Comparison of ENCODE assay signal across 9 cellular contexts in the genomic region with DNA sequence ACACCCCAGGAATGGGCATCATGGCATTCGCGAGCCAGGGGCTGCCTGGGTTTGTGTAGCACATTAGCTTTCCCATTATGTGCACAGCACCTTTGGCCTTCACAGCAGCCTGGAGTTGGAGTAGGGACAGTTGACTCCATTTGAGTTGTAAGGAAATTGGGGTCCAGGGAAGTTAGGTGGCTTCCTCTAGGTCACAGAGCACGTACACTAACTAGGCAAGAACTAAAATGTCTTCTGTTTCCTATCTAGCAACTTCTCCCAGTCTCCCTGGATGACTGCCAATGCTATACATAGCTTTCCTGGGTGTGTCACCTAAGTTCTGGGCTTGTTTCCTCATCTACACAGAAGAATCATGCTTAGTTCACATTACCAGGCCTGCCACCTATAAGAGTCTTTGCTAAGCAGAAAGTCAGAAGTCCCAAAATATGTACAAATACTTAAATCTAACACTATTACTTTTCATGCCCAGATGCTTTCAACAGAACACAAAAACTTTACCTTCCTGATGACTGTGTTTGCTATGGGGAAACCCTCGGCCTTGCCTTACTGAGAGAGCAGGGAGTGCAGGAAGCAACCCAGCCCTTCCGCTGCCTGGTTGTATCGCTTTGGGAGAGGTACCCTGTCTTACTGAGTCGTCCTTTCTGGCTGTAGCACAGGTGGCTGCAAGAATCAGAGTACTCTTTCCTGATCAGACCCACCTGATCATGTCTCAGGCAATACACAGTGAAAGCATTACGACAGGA. TPM values are rescaled to one million over a fixed set of nuclear protein-coding genes. Genes with fewer than 3 reads are reported as not detected.
DNase-seq lines count a peak whose midpoint lies in the region; ATAC-seq and TF ChIP-seq lines count a peak whose summit lies in the region.
"Had no signal": no experiment of that assay in that cellular context is flagged by ENCODE, and none has a peak within 500 bp of the region (broad histone marks: within the 10 kb centered on the region; RNA-seq: fewer than 3 reads in every experiment).

No MANE protein-coding gene starts in this region.

- POLR2A ChIA-PET in HEK293 (lab: Yijun Ruan, JAX): no interaction called here

- H3K27ac Mint-ChIP-seq in T-helper 17 cell: peak overlapping the region; percentile 60
- H3K27ac Mint-ChIP-seq in stimulated activated effector memory CD8-positive, alpha-beta T cell treated with anti-CD3 and anti-CD28 coated beads, Interleukin-12 subunit alpha, Interleukin-12 subunit beta, amount 100 ng/mL, for 72 hours: peak overlapping the region; percentile 69

- CTCF ChIA-PET in HEK293 (lab: Yijun Ruan, JAX): interaction anchor here (1.0 to 1.2 kb wide), 3 partner anchors 39 to 41 kb away, joined by 3 to 6 read pairs (median 5); no protein-coding TSS in a partner anchor

- H3K27me3 ChIP-seq in heart left ventricle: no peaks in the 10 kb centered on the region

- TF ChIP-seq POLR2A in heart left ventricle (IDR thresholded peaks at IDR 0.05): no peak

- H3K9me3 ChIP-seq in HEK293 (ENCODE audit: control insufficient read depth, insufficient read depth, low read depth, low read length): no peaks in the 10 kb centered on the region
- no peaks in the 10 kb centered on the region for H3K9me3 ChIP-seq in T-helper 17 cell (ENCODE audit: control insufficient read depth, low read length, poor library complexity, severe bottlenecking)
- H3K9me3 ChIP-seq in heart left ventricle: no peaks in the 10 kb centered on the region

- DNase-seq in T-helper 17 cell (no peak), heart left ventricle (peak in 2 of 5 donors; percentile 47 to 63), DMS153 (lab: John Stamatoyannopoulos, UW) (no peak)
- DNase-seq in stimulated activated effector memory CD8-positive, alpha-beta T cell treated with anti-CD3 and anti-CD28 coated beads, Interleukin-12 subunit alpha, Interleukin-12 subunit beta, amount 100 ng/mL, for 72 hours (ENCODE audit: low spot score in 2 of 2): no peak
- DNase-seq: activated naive CD8-positive, alpha-beta T cell treated with anti-CD3 and anti-CD28 coated beads, Interleukin-2, amount 10 ng/mL, durations not matched to agents 7 days and 5 days had no signal

- H3K4me1 ChIP-seq in HEK293 (ENCODE audit: control insufficient read depth, insufficient read depth, low read length): no peaks in the 10 kb centered on the region; the same call in 1 of the 2 replicates
- peaks cover 20 to 98% (median 87%) of the 10 kb centered on the region in 12 donors for H3K4me1 ChIP-seq in heart left ventricle

- intact Hi-C loops in heart left ventricle (cut with DNase I): no loop called here

- peaks cover 46% of the 10 kb centered on the region for H3K4me1 Mint-ChIP-seq in T-helper 17 cell
- H3K4me1 Mint-ChIP-seq in stimulated activated effector memory CD8-positive, alpha-beta T cell treated with anti-CD3 and anti-CD28 coated beads, Interleukin-12 subunit alpha, Interleukin-12 subunit beta, amount 100 ng/mL, for 72 hours: peaks cover 71% of the 10 kb centered on the region

- H3K4me3 Mint-ChIP-seq in T-helper 17 cell: no peak overlapping the region
- H3K4me3 Mint-ChIP-seq in stimulated activated effector memory CD8-positive, alpha-beta T cell treated with anti-CD3 and anti-CD28 coated beads, Interleukin-12 subunit alpha, Interleukin-12 subunit beta, amount 100 ng/mL, for 72 hours: no peak overlapping the region
- H3K4me3 Mint-ChIP-seq: activated naive CD8-positive, alpha-beta T cell treated with anti-CD3 and anti-CD28 coated beads, Interleukin-2, amount 10 ng/mL, durations not matched to agents 7 days and 5 days had no signal

- no peaks in the 10 kb centered on the region for H3K27me3 Mint-ChIP-seq in T-helper 17 cell
- H3K27me3 Mint-ChIP-seq: activated naive CD8-positive, alpha-beta T cell treated with anti-CD3 and anti-CD28 coated beads, Interleukin-2, amount 10 ng/mL, durations not matched to agents 7 days and 5 days had no signal

- H3K27ac ChIP-seq in HEK293 (ENCODE audit: extremely low read depth, low read depth, low read length) (no peak overlapping the region), heart left ventricle (peak overlapping the region in 11 of 12 donors; percentile 44 to 89 (median 62))

- H3K4me3 ChIP-seq in HEK293 (ENCODE audit: low read depth, low read length) (no peak overlapping the region), heart left ventricle (no peak overlapping the region)

- H3K9me3 Mint-ChIP-seq in stimulated activated effector memory CD8-positive, alpha-beta T cell treated with anti-CD3 and anti-CD28 coated beads, Interleukin-12 subunit alpha, Interleukin-12 subunit beta, amount 100 ng/mL, for 72 hours: no peaks in the 10 kb centered on the region
- H3K9me3 Mint-ChIP-seq: activated naive CD8-positive, alpha-beta T cell treated with anti-CD3 and anti-CD28 coated beads, Interleukin-2, amount 10 ng/mL, durations not matched to agents 7 days and 5 days had no signal

- TF ChIP-seq CTCF in HEK293 (tag by site-specific recombination; IDR thresholded peaks at IDR 0.05): no peak
- TF ChIP-seq CTCF in heart left ventricle (IDR thresholded peaks at IDR 0.05): no peak

- H3K36me3 Mint-ChIP-seq in T-helper 17 cell (ENCODE audit: low read depth): peaks cover 4% of the 10 kb centered on the region
- peaks cover 82% of the 10 kb centered on the region for H3K36me3 Mint-ChIP-seq in stimulated activated effector memory CD8-positive, alpha-beta T cell treated with anti-CD3 and anti-CD28 coated beads, Interleukin-12 subunit alpha, Interleukin-12 subunit beta, amount 100 ng/mL, for 72 hours

- WGBS in heart left ventricle, 4 donors: 58 to 68% (median 65%) methylated on average over 7 to 8 of the region's 8 CpGs

- peak; percentile 30 for ATAC-seq in T-helper 17 cell
- peak in 3 of 4 donors; percentile 53 to 72 (median 56) for ATAC-seq in heart left ventricle
- no peak for ATAC-seq in stimulated activated effector memory CD8-positive, alpha-beta T cell treated with anti-CD3 and anti-CD28 coated beads, Interleukin-12 subunit alpha, Interleukin-12 subunit beta, amount 100 ng/mL, for 72 hours
- no peak for ATAC-seq in HG02571 (IDR thresholded peaks at IDR 0.05; ENCODE audit: unreplicated experiment)
- no peak for ATAC-seq in GM19463 (IDR thresholded peaks at IDR 0.05; ENCODE audit: unreplicated experiment)
- ATAC-seq in HG03442 (IDR thresholded peaks at IDR 0.05; ENCODE audit: unreplicated experiment): no peak

- H3K36me3 ChIP-seq in HEK293 (ENCODE audit: control insufficient read depth in 2 of 2, insufficient read depth in 1 of 2, low read length in 2 of 2) (peaks cover 15 to 99% of the 10 kb centered on the region in 2 experiments; a peak in 2 of 3 replicates), heart left ventricle (peaks cover 0 to 71% (median 50%) of the 10 kb centered on the region in 9 donors)

TF ChIP-seq in HEK293, 187 proteins besides CTCF, POLR2A, EP300 and RAD21:
- TF ChIP-seq ZNF354C (tag by site-specific recombination; IDR thresholded peaks at IDR 0.05; ENCODE audit: borderline replicate concordance, low read depth) (no peak), KLF1 (tag by site-specific recombination; IDR thresholded peaks at IDR 0.05) (peak; percentile 85)

RNA-seq across cellular contexts. Expression of a gene that starts 12.0 kb away (rescaled TPM):
- total RNA-seq in T-helper 17 cell (100 to 1,000 TPM; 124 to 141 TPM), heart left ventricle (100 to 1,000 TPM in 5 of 9 donors, 10 to 100 TPM in 4; 86.5 to 170 (median 112) TPM)
- polyA plus RNA-seq in heart left ventricle: 100 to 1,000 TPM; 111 to 155 TPM

Comparison
In these comparisons a context has a peak if more than half of its experiments do, and no peak if none do; other contexts are left out.
1. ATAC-seq: peak in T-helper 17 cell (single experiment) and heart left ventricle (3 of 4); none in stimulated activated effector memory CD8-positive, alpha-beta T cell treated with anti-CD3 and anti-CD28 coated beads, Interleukin-12 subunit alpha, Interleukin-12 subunit beta, amount 100 ng/mL, for 72 hours (single experiment), HG02571 (single experiment), GM19463 (single experiment) and HG03442 (single experiment).